11 cellular contexts compared by ENCODE assay signal in the genomic region with DNA sequence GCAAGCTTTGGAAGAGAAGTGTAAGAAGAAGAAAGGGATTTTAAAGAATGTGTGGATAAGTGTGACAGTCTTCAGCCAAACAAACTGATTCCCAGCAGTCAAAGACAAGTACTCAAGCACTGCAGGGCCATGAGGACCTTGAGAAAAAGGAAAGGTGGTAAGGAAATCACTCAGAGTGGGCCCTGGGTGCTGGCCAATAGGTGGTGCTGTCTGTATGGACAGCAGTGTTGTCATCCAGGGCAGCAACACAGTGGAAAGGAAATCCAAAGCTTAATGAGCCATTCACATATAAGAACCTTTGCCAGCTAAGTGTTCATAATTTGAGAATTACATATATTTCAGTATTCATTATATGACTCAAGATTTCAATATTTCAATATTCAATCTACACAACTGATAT. TPM values are rescaled to one million over a fixed set of nuclear protein-coding genes. Genes with fewer than 3 reads are reported as not detected.
A peak's percentile ranks its signal among the peaks of the same experiment; 100 is the strongest.
DNase-seq lines count a peak whose midpoint lies in the region; ATAC-seq, FAIRE-seq and TF ChIP-seq lines count a peak whose summit lies in the region.
"Not testable (repeated sequence)": the region's sequence is repeated elsewhere in the genome, so short reads cannot be mapped to it uniquely, and the experiment has no call there.
"Had no signal": no experiment of that assay in that cellular context is flagged by ENCODE, and none has a peak within 500 bp of the region (broad histone marks: within the 10 kb centered on the region; RNA-seq: fewer than 3 reads in every experiment).

No MANE protein-coding gene starts in this region.

- CTCF ChIA-PET in OCI-LY7 (lab: Charles Lee; ENCODE audit: unreplicated experiment); K562 (lab: Yijun Ruan, JAX; ENCODE audit: low intra/inter-chr PET ratio); HepG2 (lab: Yijun Ruan, JAX; ENCODE audit: low intra/inter-chr PET ratio, low total read pairs): not testable (repeated sequence)

- peak; percentile 99 for ATAC-seq in GM23338
- peak; percentile 84 for ATAC-seq in SK-N-SH treated with all-trans-retinoic acid at 6 μM for 48 hours
- peak; percentile 27 to 32 for ATAC-seq in activated T-cell treated with anti-CD3 and anti-CD28 coated beads, Interleukin-2, amount 50 U/mL, for 4 hours
- ATAC-seq in K562: peak; percentile 94
- peak; percentile 62 for ATAC-seq in Right ventricle myocardium superior (ENCODE audit: poor library complexity)
- peak; percentile 86 for ATAC-seq in HepG2
- peak in 2 of 3 donors; percentile 43 to 59 for ATAC-seq in natural killer cell

- not testable (repeated sequence) for H3K4me3 ChIP-seq in GM23338; OCI-LY7 (ENCODE audit: low read depth, low read length, poor library complexity, severe bottlenecking); K562; HepG2 (replicated peaks in 1 of 3; ENCODE audit: insufficient read depth in 1 of 3, low read depth in 2 of 3, low read length in 3 of 3)

- not testable (repeated sequence) for H3K4me1 ChIP-seq in GM23338 (ENCODE audit: insufficient read depth); OCI-LY7 (ENCODE audit: insufficient read depth, low read length, poor library complexity, severe bottlenecking); K562 (replicated peaks in 1 of 2; ENCODE audit: control insufficient read depth in 2 of 2, insufficient read depth in 2 of 2, low read length in 2 of 2); HepG2 (ENCODE audit: insufficient read depth, low read length)

- H3K9me3 ChIP-seq in OCI-LY7 (ENCODE audit: low read length); K562 (replicated peaks; ENCODE audit: control insufficient read depth, insufficient read depth, low read depth, low read length); HepG2 (ENCODE audit: low read length): not testable (repeated sequence)

- H3K9me3 Mint-ChIP-seq in GM23338; activated T-cell treated with anti-CD3 and anti-CD28 coated beads, Interleukin-2, amount 50 U/mL, for 4 hours; natural killer cell: not testable (repeated sequence)

- BruUV-seq in OCI-LY7 (replicated peaks; lab: Mats Ljungman, UMichigan): TSS peak; percentile 36
- TSS peak; percentile 31 for BruUV-seq in K562 (replicated peaks; lab: Mats Ljungman, UMichigan)
- BruUV-seq in HepG2 (replicated peaks; lab: Mats Ljungman, UMichigan): TSS peak; percentile 42

- intact Hi-C loops in OCI-LY7 (cut with micrococcal nuclease; ENCODE audit: unreplicated experiment); K562 (cut with micrococcal nuclease); Right ventricle myocardium superior (cut with DNase I); HepG2 (cut with micrococcal nuclease; ENCODE audit: unreplicated experiment); natural killer cell (cut with micrococcal nuclease): not testable (repeated sequence)

- H3K4me2 ChIP-seq in GM23338; OCI-LY7 (ENCODE audit: low read length); K562 (ENCODE audit: insufficient read depth, low read length); HepG2 (ENCODE audit: low read depth, low read length): not testable (repeated sequence)

- not testable (repeated sequence) for H3K79me2 ChIP-seq in GM23338 (replicated peaks; ENCODE audit: insufficient read depth); OCI-LY7 (ENCODE audit: insufficient read depth, low read depth, low read length); K562 (ENCODE audit: control insufficient read depth, insufficient read depth, low read length); HepG2 (ENCODE audit: insufficient read depth, low read length)

- not testable (repeated sequence) for H3K9ac ChIP-seq in K562 (ENCODE audit: insufficient read depth in 1 of 2, low read depth in 2 of 2, low read length in 2 of 2); HepG2 (ENCODE audit: insufficient read depth, low read depth, low read length)

- in situ Hi-C loops in K562 (cut with MboI); HepG2 (cut with HindIII; ENCODE audit: extremely low pct_ligation_motif_present, low pct_unique_long_range_greater_than_20kb): not testable (repeated sequence)

- TF ChIP-seq RAD21 in K562 (CRISPR knock-in tag; conservative IDR thresholded peaks at IDR 0.05 in 1 of 2, IDR thresholded peaks at IDR 0.05 in 1 of 2); HepG2 (CRISPR knock-in tag; IDR thresholded peaks at IDR 0.05): not testable (repeated sequence)

- not testable (repeated sequence) for H3K27ac Mint-ChIP-seq in GM23338, natural killer cell

- not testable (repeated sequence) for H2AFZ ChIP-seq in GM23338; OCI-LY7 (ENCODE audit: low read length); K562 (ENCODE audit: low read depth, low read length); HepG2 (ENCODE audit: low read length)

- not testable (repeated sequence) for H3K27me3 ChIP-seq in GM23338 (ENCODE audit: insufficient read depth); K562 (ENCODE audit: control insufficient read depth in 2 of 2, insufficient read depth in 2 of 2, low read length in 2 of 2); HepG2 (ENCODE audit: control insufficient read depth in 1 of 2, insufficient read depth in 2 of 2, low read length in 2 of 2)

- TF ChIP-seq CTCF in GM23338 (conservative IDR thresholded peaks at IDR 0.05; ENCODE audit: low read depth in 2 of 2); OCI-LY7 (conservative IDR thresholded peaks at IDR 0.05; ENCODE audit: low read length); K562 (IDR thresholded peaks at IDR 0.05 in 2 of 3, conservative IDR thresholded peaks at IDR 0.05 in 1 of 3; ENCODE audit: insufficient read depth in 2 of 3, low read depth in 1 of 3, low read length in 3 of 3); HepG2 (CRISPR knock-in tag; IDR thresholded peaks at IDR 0.05); natural killer cell (IDR thresholded peaks at IDR 0.05): not testable (repeated sequence)

- H3K27me3 Mint-ChIP-seq in GM23338 (ENCODE audit: insufficient read depth, low read depth, poor library complexity); activated T-cell treated with anti-CD3 and anti-CD28 coated beads, Interleukin-2, amount 50 U/mL, for 4 hours (ENCODE audit: low read depth); natural killer cell (ENCODE audit: low read depth in 2 of 2): not testable (repeated sequence)

- H3F3A ChIP-seq in GM23338 (replicated peaks; ENCODE audit: low read depth): not testable (repeated sequence)

- not testable (repeated sequence) for DNase-seq in GM23338 (ENCODE audit: low spot score); OCI-LY7 (ENCODE audit: low spot score); activated T-cell treated with anti-CD3 and anti-CD28 coated beads, Interleukin-2, amount 50 U/mL, for 4 hours; K562 (ENCODE audit: extremely low read depth in 1 of 4, low spot score in 3 of 4); Right ventricle myocardium superior; HepG2 (ENCODE audit: low spot score); natural killer cell

- H3K36me3 ChIP-seq in GM23338 (ENCODE audit: insufficient read depth); OCI-LY7 (ENCODE audit: insufficient read depth, low read length); K562 (ENCODE audit: control insufficient read depth, insufficient read depth, low read length); HepG2 (replicated peaks in 1 of 2; ENCODE audit: control insufficient read depth in 1 of 2, insufficient read depth in 2 of 2, low read length in 2 of 2): not testable (repeated sequence)

- FAIRE-seq in K562 (lab: Jason Lieb, UNC); HepG2 (lab: Jason Lieb, UNC): not testable (repeated sequence)

- TF ChIP-seq POLR2A in K562 (conservative IDR thresholded peaks at IDR 0.05); HepG2 (IDR thresholded peaks at IDR 0.05; ENCODE audit: insufficient read depth in 1 of 2, low read depth in 2 of 2, low read length in 2 of 2): not testable (repeated sequence)

- H4K20me1 ChIP-seq in GM23338 (replicated peaks; ENCODE audit: insufficient read depth); OCI-LY7 (ENCODE audit: insufficient read depth, low read length); K562 (replicated peaks; ENCODE audit: control insufficient read depth, insufficient read depth, low read length); HepG2 (ENCODE audit: insufficient read depth, low read length): not testable (repeated sequence)

- not testable (repeated sequence) for H3K36me3 Mint-ChIP-seq in GM23338 (ENCODE audit: low read depth); activated T-cell treated with anti-CD3 and anti-CD28 coated beads, Interleukin-2, amount 50 U/mL, for 4 hours (ENCODE audit: insufficient read depth); natural killer cell

- POLR2A ChIA-PET in OCI-LY7 (lab: Charles Lee); K562 (lab: Yijun Ruan, JAX); HepG2 (lab: Yijun Ruan, JAX): not testable (repeated sequence)

- H3K4me3 Mint-ChIP-seq in GM23338; activated T-cell treated with anti-CD3 and anti-CD28 coated beads, Interleukin-2, amount 50 U/mL, for 4 hours; natural killer cell: not testable (repeated sequence)

- TF ChIP-seq EP300 in K562 (IDR thresholded peaks at IDR 0.05; ENCODE audit: low read length); HepG2 (IDR thresholded peaks at IDR 0.05; ENCODE audit: low read depth in 2 of 2, low read length in 2 of 2); HepG2 (CRISPR knock-in tag; IDR thresholded peaks at IDR 0.05; ENCODE audit: borderline replicate concordance): not testable (repeated sequence)

- not testable (repeated sequence) for H3K9me2 ChIP-seq in GM23338 (ENCODE audit: insufficient read depth); OCI-LY7 (ENCODE audit: insufficient read depth, low read length)

- H3K9me1 ChIP-seq in K562 (ENCODE audit: control insufficient read depth, insufficient read depth, low read length): not testable (repeated sequence)

- not testable (repeated sequence) for H3K27ac ChIP-seq in GM23338 (ENCODE audit: low read depth); OCI-LY7 (ENCODE audit: low read depth, low read length, poor library complexity, severe bottlenecking); K562 (ENCODE audit: extremely low read depth, low read depth, low read length); HepG2 (ENCODE audit: extremely low read length, insufficient read depth, low read length)

- H3K4me1 Mint-ChIP-seq in GM23338; activated T-cell treated with anti-CD3 and anti-CD28 coated beads, Interleukin-2, amount 50 U/mL, for 4 hours (ENCODE audit: low read depth); natural killer cell: not testable (repeated sequence)

RNA-seq across cellular contexts. Expression of a gene that starts 55.5 kb away (rescaled TPM):
- total RNA-seq in GM23338 (2014; rRNA removed; shearing (Covaris generic)): 0.27 TPM in 1 of 2 replicates, not detected in the other
- polyA plus RNA-seq in GM23338 (2016; fragmentation: Nextera tagmentation; extraction: Ambion mirVana): 0.21 and 0.27 TPM in 2 replicates
- total RNA-seq in OCI-LY7 (2014; rRNA removed; shearing (Covaris generic)): 0.41 and 0.51 TPM in 2 replicates
- total RNA-seq in OCI-LY7 (2022): 0.97 and 1.1 TPM in 2 replicates
- total RNA-seq in activated T-cell treated with anti-CD3 and anti-CD28 coated beads, Interleukin-2, amount 50 U/mL, for 4 hours: under 1 TPM in 2 of 3 donors, not detected in 1; 0.28 to 0.47 TPM
- total RNA-seq in K562 (2011; cell fraction: chromatin; rRNA removed; ENCODE audit: low replicate concordance): 0.49 and 1.6 TPM in 2 replicates
- 0.92 and 1.3 TPM in 2 replicates for total RNA-seq in K562 (2011; cell fraction: nucleolus; rRNA removed)
- 0.46 and 0.73 TPM in 2 replicates for total RNA-seq in K562 (2011; cell fraction: nucleoplasm; rRNA removed)
- 1.9 and 2.6 TPM in 2 replicates for total RNA-seq in K562 (2014; rRNA removed)
- 0.07 and 0.10 TPM in 2 replicates for total RNA-seq in K562 (2014; rRNA removed; fragmentation: Illumina TruSeq; extraction: Trizol)
- 0.49 and 0.83 TPM in 2 replicates for total RNA-seq in K562 (2015; rRNA removed; fragmentation: Illumina TruSeq; extraction: Trizol)
- total RNA-seq in K562 (2021): 1.6 and 2.8 TPM in 2 replicates
- polyA plus RNA-seq in K562 (2011; rRNA removed): 0.32 and 0.42 TPM in 2 replicates
- 0.88 and 3.3 TPM in 2 replicates for polyA plus RNA-seq in K562 (2011; cell fraction: cytosol; rRNA removed)
- polyA plus RNA-seq in K562 (2011; cell fraction: nucleus; rRNA removed): 0.84 and 2.6 TPM in 2 replicates
- polyA plus RNA-seq in K562 (2012): 0.87 and 2.7 TPM in 2 replicates
- polyA plus RNA-seq in K562 (2014; fragmentation: Illumina TruSeq; extraction: Trizol): 0.22 and 0.89 TPM in 2 replicates
- not detected for polyA plus RNA-seq in K562 (2014; fragmentation: Nextera tagmentation; extraction: Ambion mirVana)
- polyA plus RNA-seq in K562 (2014; rRNA removed): 1.4 and 1.6 TPM in 2 replicates
- polyA minus RNA-seq in K562 (2011; rRNA and poly(A)+ RNA removed): 0.28 and 0.36 TPM in 2 replicates
- polyA minus RNA-seq in K562 (2011; cell fraction: cytosol; rRNA and poly(A)+ RNA removed): 1.9 TPM in 1 of 2 replicates, not detected in the other
- polyA minus RNA-seq in K562 (2011; cell fraction: nucleus; rRNA and poly(A)+ RNA removed): 0.89 and 1.6 TPM in 2 replicates
- 1.9 TPM for total RNA-seq in Right ventricle myocardium superior
- 0.31 and 0.34 TPM in 2 replicates for total RNA-seq in HepG2 (2016; rRNA removed; fragmentation: Illumina TruSeq; extraction: Trizol)
- total RNA-seq in HepG2 (2016; cell fraction: cytosol; rRNA removed; fragmentation: Illumina TruSeq; extraction: Trizol; ENCODE audit: low read depth): not detected in 2 replicates
- total RNA-seq in HepG2 (2016; cell fraction: insoluble cytoplasmic fraction; rRNA removed; fragmentation: Illumina TruSeq; extraction: Trizol): 0.28 and 0.37 TPM in 2 replicates
- total RNA-seq in HepG2 (2016; cell fraction: membrane; rRNA removed; fragmentation: Illumina TruSeq; extraction: Trizol): 0.12 and 0.28 TPM in 2 replicates
- total RNA-seq in HepG2 (2016; cell fraction: nucleus; rRNA removed; fragmentation: Illumina TruSeq; extraction: Trizol): 0.53 and 0.56 TPM in 2 replicates
- polyA plus RNA-seq in HepG2 (2011; rRNA removed): 0.05 and 0.20 TPM in 2 replicates
- 0.20 and 0.36 TPM in 2 replicates for polyA plus RNA-seq in HepG2 (2011; cell fraction: cytosol; rRNA removed)
- 0.73 and 0.84 TPM in 2 replicates for polyA plus RNA-seq in HepG2 (2011; cell fraction: nucleus; rRNA removed)
- polyA plus RNA-seq in HepG2 (2012): 0.25 and 0.27 TPM in 2 replicates
- polyA plus RNA-seq in HepG2 (2016; cell fraction: cytosol; fragmentation: Illumina TruSeq; extraction: Trizol; ENCODE audit: low read depth): 0.05 TPM in 1 of 2 replicates, not detected in the other
- 0.34 TPM in 1 of 2 replicates, not detected in the other for polyA plus RNA-seq in HepG2 (2016; cell fraction: insoluble cytoplasmic fraction; fragmentation: Illumina TruSeq; extraction: Trizol; ENCODE audit: low read depth)
- 0.09 and 0.15 TPM in 2 replicates for polyA plus RNA-seq in HepG2 (2016; cell fraction: membrane; fragmentation: Illumina TruSeq; extraction: Trizol; ENCODE audit: low read depth)
- polyA plus RNA-seq in HepG2 (2016; cell fraction: nucleus; fragmentation: Illumina TruSeq; extraction: Trizol; ENCODE audit: insufficient read depth, low read depth): 0.30 and 0.67 TPM in 2 replicates
- 0.35 and 0.36 TPM in 2 replicates for polyA minus RNA-seq in HepG2 (2011; rRNA and poly(A)+ RNA removed; ENCODE audit: low replicate concordance)
- polyA minus RNA-seq in HepG2 (2011; cell fraction: cytosol; rRNA and poly(A)+ RNA removed): 0.40 TPM in 1 of 2 replicates, not detected in the other
- polyA minus RNA-seq in HepG2 (2011; cell fraction: nucleus; rRNA and poly(A)+ RNA removed): 0.50 and 0.64 TPM in 2 replicates
- total RNA-seq in natural killer cell: 1 to 10 TPM in 2 of 3 donors, under 1 TPM in 1; 0.93 to 1.7 (median 1.5) TPM
- total RNA-seq: G401, HT-29 had no signal
- polyA plus RNA-seq: GM23248 had no signal

Comparison
In these comparisons a context has a peak if more than half of its experiments do, and no peak if none do; other contexts are left out.
1. ATAC-seq: peak in every context shown above with its lines; median percentile 99 in GM23338; 94 in K562; 86 in HepG2; 84 in SK-N-SH treated with all-trans-retinoic acid at 6 μM for 48 hours; 62 in Right ventricle myocardium superior; 51 in natural killer cell; 30 in activated T-cell treated with anti-CD3 and anti-CD28 coated beads, Interleukin-2, amount 50 U/mL, for 4 hours.